1 cellular context compared by ENCODE assay signal in the genomic region with DNA sequence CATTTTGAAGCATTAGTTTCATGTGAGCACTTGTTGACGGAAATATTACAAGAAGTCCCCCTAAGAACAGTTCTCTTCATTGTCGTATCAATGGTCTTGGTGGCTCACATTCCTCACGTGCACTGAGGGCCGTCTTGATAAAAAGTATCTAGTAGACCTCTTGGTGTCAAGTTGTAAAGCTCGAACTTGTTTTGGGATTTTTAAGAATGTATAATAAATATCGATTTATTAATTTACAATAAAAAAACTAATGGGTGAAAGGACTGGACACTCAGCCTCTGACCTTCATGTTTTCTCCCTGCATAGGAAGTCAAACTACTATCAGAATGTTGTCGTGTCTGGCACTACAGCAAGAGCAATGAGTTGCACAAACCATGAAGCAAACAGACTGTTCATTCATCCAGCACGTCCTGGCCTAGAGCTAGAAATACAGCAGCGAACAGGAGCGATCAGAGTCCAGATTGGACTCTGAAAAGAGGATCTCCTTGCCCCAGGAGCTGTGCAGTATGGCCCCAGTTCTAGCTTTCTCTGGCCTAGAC.
A peak's percentile ranks its signal among the peaks of the same experiment; 100 is the strongest.
TF ChIP-seq lines count a peak whose summit lies in the region.

No MANE protein-coding gene starts in this region.

TF ChIP-seq in HepG2, 621 proteins besides CTCF, POLR2A, EP300 and RAD21 (continued from another document and continues in another):
- TF ChIP-seq, protein P1, sequence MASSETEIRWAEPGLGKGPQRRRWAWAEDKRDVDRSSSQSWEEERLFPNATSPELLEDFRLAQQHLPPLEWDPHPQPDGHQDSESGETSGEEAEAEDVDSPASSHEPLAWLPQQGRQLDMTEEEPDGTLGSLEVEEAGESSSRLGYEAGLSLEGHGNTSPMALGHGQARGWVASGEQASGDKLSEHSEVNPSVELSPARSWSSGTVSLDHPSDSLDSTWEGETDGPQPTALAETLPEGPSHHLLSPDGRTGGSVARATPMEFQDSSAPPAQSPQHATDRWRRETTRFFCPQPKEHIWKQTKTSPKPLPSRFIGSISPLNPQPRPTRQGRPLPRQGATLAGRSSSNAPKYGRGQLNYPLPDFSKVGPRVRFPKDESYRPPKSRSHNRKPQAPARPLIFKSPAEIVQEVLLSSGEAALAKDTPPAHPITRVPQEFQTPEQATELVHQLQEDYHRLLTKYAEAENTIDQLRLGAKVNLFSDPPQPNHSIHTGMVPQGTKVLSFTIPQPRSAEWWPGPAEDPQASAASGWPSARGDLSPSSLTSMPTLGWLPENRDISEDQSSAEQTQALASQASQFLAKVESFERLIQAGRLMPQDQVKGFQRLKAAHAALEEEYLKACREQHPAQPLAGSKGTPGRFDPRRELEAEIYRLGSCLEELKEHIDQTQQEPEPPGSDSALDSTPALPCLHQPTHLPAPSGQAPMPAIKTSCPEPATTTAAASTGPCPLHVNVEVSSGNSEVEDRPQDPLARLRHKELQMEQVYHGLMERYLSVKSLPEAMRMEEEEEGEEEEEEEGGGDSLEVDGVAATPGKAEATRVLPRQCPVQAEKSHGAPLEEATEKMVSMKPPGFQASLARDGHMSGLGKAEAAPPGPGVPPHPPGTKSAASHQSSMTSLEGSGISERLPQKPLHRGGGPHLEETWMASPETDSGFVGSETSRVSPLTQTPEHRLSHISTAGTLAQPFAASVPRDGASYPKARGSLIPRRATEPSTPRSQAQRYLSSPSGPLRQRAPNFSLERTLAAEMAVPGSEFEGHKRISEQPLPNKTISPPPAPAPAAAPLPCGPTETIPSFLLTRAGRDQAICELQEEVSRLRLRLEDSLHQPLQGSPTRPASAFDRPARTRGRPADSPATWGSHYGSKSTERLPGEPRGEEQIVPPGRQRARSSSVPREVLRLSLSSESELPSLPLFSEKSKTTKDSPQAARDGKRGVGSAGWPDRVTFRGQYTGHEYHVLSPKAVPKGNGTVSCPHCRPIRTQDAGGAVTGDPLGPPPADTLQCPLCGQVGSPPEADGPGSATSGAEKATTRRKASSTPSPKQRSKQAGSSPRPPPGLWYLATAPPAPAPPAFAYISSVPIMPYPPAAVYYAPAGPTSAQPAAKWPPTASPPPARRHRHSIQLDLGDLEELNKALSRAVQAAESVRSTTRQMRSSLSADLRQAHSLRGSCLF (CRISPR knock-in tag; IDR thresholded peaks at IDR 0.05; ENCODE audit: borderline replicate concordance): no peak
- TF ChIP-seq HNRNPLL (IDR thresholded peaks at IDR 0.05; ENCODE audit: low read depth, low read length, poor library complexity, severe bottlenecking) (no peak), DNMT1 (CRISPR knock-in tag; IDR thresholded peaks at IDR 0.05) (no peak), HMG20A (CRISPR knock-in tag; IDR thresholded peaks at IDR 0.05; ENCODE audit: borderline replicate concordance) (peak; percentile 81), ATF7-NPFF (CRISPR knock-in tag; IDR thresholded peaks at IDR 0.05; ENCODE audit: low read depth) (no peak), CBFB (CRISPR knock-in tag; IDR thresholded peaks at IDR 0.05) (no peak), EZH2 (conservative IDR thresholded peaks at IDR 0.05; ENCODE audit: low read depth, low read length) (no peak), ZNF614 (CRISPR knock-in tag; IDR thresholded peaks at IDR 0.05; ENCODE audit: borderline replicate concordance) (peak; percentile 98), SP1 (IDR thresholded peaks at IDR 0.05) (no peak), SP1 (CRISPR knock-in tag; IDR thresholded peaks at IDR 0.05) (no peak), ZNF3 (CRISPR knock-in tag; IDR thresholded peaks at IDR 0.05) (peak; percentile 94), HOXA5 (CRISPR knock-in tag; IDR thresholded peaks at IDR 0.05) (no peak), KDM6A (CRISPR knock-in tag; IDR thresholded peaks at IDR 0.05; ENCODE audit: low read depth) (no peak), ZNF256 (CRISPR knock-in tag; conservative IDR thresholded peaks at IDR 0.05) (no peak), RAD51 (IDR thresholded peaks at IDR 0.05; ENCODE audit: borderline replicate concordance) (no peak), ZNF7 (CRISPR knock-in tag; IDR thresholded peaks at IDR 0.05) (peak; percentile 71; the same call in 1 of the 2 replicates), ZNF761 (CRISPR knock-in tag; conservative IDR thresholded peaks at IDR 0.05) (no peak), ZNF713 (CRISPR knock-in tag; IDR thresholded peaks at IDR 0.05) (no peak), ZNF251 (CRISPR knock-in tag; IDR thresholded peaks at IDR 0.05) (no peak), HOXA3 (CRISPR knock-in tag; IDR thresholded peaks at IDR 0.05) (peak; percentile 70), TBP (CRISPR knock-in tag; IDR thresholded peaks at IDR 0.05) (no peak), ETV5 (CRISPR knock-in tag; IDR thresholded peaks at IDR 0.05; ENCODE audit: borderline replicate concordance) (peak; percentile 37; the same call in 1 of the 2 replicates), ZZZ3 (CRISPR knock-in tag; IDR thresholded peaks at IDR 0.05; ENCODE audit: borderline replicate concordance) (no peak), SALL2 (CRISPR knock-in tag; IDR thresholded peaks at IDR 0.05) (no peak), SAP130 (CRISPR knock-in tag; IDR thresholded peaks at IDR 0.05; ENCODE audit: low read depth) (peak; percentile 61), AKAP8 (CRISPR knock-in tag; IDR thresholded peaks at IDR 0.05) (no peak), PLRG1 (conservative IDR thresholded peaks at IDR 0.05) (no peak), CBX2 (IDR thresholded peaks at IDR 0.05; ENCODE audit: low read depth, low read length) (no peak), CBX2 (CRISPR knock-in tag; IDR thresholded peaks at IDR 0.05; ENCODE audit: low read depth) (no peak), TP53 (CRISPR knock-in tag; conservative IDR thresholded peaks at IDR 0.05) (0 out of 2 replicates have a peak, but pooled peaks have one; percentile 29), MBNL3 (CRISPR knock-in tag; conservative IDR thresholded peaks at IDR 0.05) (no peak), XRCC5 (optimal IDR thresholded peaks at IDR 0.05; ENCODE audit: low read length) (peak; percentile 41), GABPA (IDR thresholded peaks at IDR 0.05; ENCODE audit: low read depth, low read length) (no peak), GABPA (CRISPR knock-in tag; IDR thresholded peaks at IDR 0.05; ENCODE audit: low read depth) (no peak), ZNF234 (CRISPR knock-in tag; conservative IDR thresholded peaks at IDR 0.05) (no peak), ZNF607 (CRISPR knock-in tag; IDR thresholded peaks at IDR 0.05; ENCODE audit: borderline replicate concordance) (no peak), RBFOX2 (IDR thresholded peaks at IDR 0.05; ENCODE audit: low read depth, low read length) (no peak), NFYB (CRISPR knock-in tag; IDR thresholded peaks at IDR 0.05) (no peak), CCAR2 (optimal IDR thresholded peaks at IDR 0.05; ENCODE audit: low read depth, low read length) (no peak), ZFY (CRISPR knock-in tag; IDR thresholded peaks at IDR 0.05) (no peak; the same call in 1 of the 2 replicates), ZNF20 (CRISPR knock-in tag; IDR thresholded peaks at IDR 0.05) (no peak), ZNF205 (CRISPR knock-in tag; IDR thresholded peaks at IDR 0.05) (peak; percentile 70; the same call in 1 of the 2 replicates), RFX3 (CRISPR knock-in tag; IDR thresholded peaks at IDR 0.05) (no peak), RFXANK (CRISPR knock-in tag; IDR thresholded peaks at IDR 0.05) (no peak), REPIN1 (CRISPR knock-in tag; IDR thresholded peaks at IDR 0.05; ENCODE audit: borderline replicate concordance, low read depth) (peak; percentile 63; the same call in 1 of the 2 replicates), ATF1 (CRISPR knock-in tag; IDR thresholded peaks at IDR 0.05) (no peak)
- TF ChIP-seq, protein P2, sequence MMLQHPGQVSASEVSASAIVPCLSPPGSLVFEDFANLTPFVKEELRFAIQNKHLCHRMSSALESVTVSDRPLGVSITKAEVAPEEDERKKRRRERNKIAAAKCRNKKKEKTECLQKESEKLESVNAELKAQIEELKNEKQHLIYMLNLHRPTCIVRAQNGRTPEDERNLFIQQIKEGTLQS (CRISPR knock-in tag; IDR thresholded peaks at IDR 0.05): no peak
- TF ChIP-seq, protein P3, sequence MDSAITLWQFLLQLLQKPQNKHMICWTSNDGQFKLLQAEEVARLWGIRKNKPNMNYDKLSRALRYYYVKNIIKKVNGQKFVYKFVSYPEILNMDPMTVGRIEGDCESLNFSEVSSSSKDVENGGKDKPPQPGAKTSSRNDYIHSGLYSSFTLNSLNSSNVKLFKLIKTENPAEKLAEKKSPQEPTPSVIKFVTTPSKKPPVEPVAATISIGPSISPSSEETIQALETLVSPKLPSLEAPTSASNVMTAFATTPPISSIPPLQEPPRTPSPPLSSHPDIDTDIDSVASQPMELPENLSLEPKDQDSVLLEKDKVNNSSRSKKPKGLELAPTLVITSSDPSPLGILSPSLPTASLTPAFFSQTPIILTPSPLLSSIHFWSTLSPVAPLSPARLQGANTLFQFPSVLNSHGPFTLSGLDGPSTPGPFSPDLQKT (CRISPR knock-in tag; IDR thresholded peaks at IDR 0.05; ENCODE audit: borderline replicate concordance): no peak
- TF ChIP-seq, protein P4, sequence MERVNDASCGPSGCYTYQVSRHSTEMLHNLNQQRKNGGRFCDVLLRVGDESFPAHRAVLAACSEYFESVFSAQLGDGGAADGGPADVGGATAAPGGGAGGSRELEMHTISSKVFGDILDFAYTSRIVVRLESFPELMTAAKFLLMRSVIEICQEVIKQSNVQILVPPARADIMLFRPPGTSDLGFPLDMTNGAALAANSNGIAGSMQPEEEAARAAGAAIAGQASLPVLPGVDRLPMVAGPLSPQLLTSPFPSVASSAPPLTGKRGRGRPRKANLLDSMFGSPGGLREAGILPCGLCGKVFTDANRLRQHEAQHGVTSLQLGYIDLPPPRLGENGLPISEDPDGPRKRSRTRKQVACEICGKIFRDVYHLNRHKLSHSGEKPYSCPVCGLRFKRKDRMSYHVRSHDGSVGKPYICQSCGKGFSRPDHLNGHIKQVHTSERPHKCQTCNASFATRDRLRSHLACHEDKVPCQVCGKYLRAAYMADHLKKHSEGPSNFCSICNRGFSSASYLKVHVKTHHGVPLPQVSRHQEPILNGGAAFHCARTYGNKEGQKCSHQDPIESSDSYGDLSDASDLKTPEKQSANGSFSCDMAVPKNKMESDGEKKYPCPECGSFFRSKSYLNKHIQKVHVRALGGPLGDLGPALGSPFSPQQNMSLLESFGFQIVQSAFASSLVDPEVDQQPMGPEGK (CRISPR knock-in tag; IDR thresholded peaks at IDR 0.05): 0 out of 2 replicates have a peak, but pooled peaks have one; percentile 31
- TF ChIP-seq, protein P5, sequence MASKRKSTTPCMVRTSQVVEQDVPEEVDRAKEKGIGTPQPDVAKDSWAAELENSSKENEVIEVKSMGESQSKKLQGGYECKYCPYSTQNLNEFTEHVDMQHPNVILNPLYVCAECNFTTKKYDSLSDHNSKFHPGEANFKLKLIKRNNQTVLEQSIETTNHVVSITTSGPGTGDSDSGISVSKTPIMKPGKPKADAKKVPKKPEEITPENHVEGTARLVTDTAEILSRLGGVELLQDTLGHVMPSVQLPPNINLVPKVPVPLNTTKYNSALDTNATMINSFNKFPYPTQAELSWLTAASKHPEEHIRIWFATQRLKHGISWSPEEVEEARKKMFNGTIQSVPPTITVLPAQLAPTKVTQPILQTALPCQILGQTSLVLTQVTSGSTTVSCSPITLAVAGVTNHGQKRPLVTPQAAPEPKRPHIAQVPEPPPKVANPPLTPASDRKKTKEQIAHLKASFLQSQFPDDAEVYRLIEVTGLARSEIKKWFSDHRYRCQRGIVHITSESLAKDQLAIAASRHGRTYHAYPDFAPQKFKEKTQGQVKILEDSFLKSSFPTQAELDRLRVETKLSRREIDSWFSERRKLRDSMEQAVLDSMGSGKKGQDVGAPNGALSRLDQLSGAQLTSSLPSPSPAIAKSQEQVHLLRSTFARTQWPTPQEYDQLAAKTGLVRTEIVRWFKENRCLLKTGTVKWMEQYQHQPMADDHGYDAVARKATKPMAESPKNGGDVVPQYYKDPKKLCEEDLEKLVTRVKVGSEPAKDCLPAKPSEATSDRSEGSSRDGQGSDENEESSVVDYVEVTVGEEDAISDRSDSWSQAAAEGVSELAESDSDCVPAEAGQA (IDR thresholded peaks at IDR 0.05; ENCODE audit: low read depth): no peak
- TF ChIP-seq, protein P5 (CRISPR knock-in tag; IDR thresholded peaks at IDR 0.05; ENCODE audit: borderline replicate concordance): no peak
- TF ChIP-seq, protein P6, sequence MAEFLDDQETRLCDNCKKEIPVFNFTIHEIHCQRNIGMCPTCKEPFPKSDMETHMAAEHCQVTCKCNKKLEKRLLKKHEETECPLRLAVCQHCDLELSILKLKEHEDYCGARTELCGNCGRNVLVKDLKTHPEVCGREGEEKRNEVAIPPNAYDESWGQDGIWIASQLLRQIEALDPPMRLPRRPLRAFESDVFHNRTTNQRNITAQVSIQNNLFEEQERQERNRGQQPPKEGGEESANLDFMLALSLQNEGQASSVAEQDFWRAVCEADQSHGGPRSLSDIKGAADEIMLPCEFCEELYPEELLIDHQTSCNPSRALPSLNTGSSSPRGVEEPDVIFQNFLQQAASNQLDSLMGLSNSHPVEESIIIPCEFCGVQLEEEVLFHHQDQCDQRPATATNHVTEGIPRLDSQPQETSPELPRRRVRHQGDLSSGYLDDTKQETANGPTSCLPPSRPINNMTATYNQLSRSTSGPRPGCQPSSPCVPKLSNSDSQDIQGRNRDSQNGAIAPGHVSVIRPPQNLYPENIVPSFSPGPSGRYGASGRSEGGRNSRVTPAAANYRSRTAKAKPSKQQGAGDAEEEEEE (CRISPR knock-in tag; IDR thresholded peaks at IDR 0.05; ENCODE audit: borderline replicate concordance): no peak
- TF ChIP-seq, protein P7, sequence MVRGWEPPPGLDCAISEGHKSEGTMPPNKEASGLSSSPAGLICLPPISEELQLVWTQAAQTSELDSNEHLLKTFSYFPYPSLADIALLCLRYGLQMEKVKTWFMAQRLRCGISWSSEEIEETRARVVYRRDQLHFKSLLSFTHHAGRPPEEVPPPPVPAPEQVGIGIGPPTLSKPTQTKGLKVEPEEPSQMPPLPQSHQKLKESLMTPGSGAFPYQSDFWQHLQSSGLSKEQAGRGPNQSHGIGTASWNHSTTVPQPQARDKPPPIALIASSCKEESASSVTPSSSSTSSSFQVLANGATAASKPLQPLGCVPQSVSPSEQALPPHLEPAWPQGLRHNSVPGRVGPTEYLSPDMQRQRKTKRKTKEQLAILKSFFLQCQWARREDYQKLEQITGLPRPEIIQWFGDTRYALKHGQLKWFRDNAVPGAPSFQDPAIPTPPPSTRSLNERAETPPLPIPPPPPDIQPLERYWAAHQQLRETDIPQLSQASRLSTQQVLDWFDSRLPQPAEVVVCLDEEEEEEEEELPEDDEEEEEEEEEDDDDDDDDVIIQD (CRISPR knock-in tag; IDR thresholded peaks at IDR 0.05; ENCODE audit: low read depth): peak; percentile 95
